In the genomic region with DNA sequence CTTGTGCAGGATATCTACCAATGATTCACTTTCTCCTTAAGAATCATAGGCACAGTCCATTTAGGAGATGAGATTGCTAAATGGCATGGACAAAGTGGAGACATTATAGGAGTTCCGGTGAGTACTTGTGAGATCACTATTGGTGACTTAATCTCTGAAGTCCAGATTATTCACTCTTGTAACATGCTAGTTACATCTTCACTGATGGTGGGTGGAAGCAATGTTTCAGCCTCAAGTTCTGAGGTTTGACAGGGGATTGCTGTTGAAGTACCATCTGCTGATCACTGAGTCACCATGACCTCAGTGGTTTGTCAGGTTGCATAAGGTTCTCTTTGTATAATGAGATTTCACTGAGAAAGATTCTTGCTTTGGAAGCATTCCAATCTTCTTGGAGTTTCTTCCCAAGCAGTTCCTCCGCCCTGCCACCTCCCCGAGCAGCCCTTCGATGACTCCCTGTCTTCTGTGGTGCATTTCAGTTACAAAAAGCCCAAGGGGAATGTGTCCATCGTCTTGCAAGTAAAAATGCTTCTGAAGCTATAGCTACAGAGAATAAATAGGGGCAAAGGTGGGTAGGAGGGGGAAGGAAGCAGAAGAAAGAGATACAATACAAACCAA, we compare ENCODE assay signal across 8 cellular contexts.
DNase-seq lines count a peak whose midpoint lies in the region; ATAC-seq and TF ChIP-seq lines count a peak whose summit lies in the region.
"Not testable (repeated sequence)": the region's sequence is repeated elsewhere in the genome, so short reads cannot be mapped to it uniquely, and the experiment has no call there.

No MANE protein-coding gene starts in this region.

- not testable (repeated sequence) for DNase-seq in PC-3; activated T-cell treated with anti-CD3 and anti-CD28 coated beads, Interleukin-2, amount 50 U/mL, for 4 hours; body of pancreas; Right ventricle myocardium superior; lung (ENCODE audit: low spot score); smooth muscle cell (lab: John Stamatoyannopoulos, UW; ENCODE audit: unreplicated experiment)

- CTCF ChIA-PET in PC-3 (lab: Charles Lee), result not testable (repeated sequence)

- not testable (repeated sequence) for H3K9me2 ChIP-seq in PC-3 (replicated peaks; ENCODE audit: low read length)

- H3K27me3 Mint-ChIP-seq in activated T-cell treated with anti-CD3 and anti-CD28 coated beads, Interleukin-2, amount 50 U/mL, for 4 hours (ENCODE audit: low read depth), result not testable (repeated sequence)

- TF ChIP-seq CTCF in PC-3 (conservative IDR thresholded peaks at IDR 0.05; ENCODE audit: low read depth, low read length); body of pancreas (IDR thresholded peaks at IDR 0.05); lung (IDR thresholded peaks at IDR 0.05; ENCODE audit: control extremely low read depth, extremely low read depth); smooth muscle cell (IDR thresholded peaks at IDR 0.05; ENCODE audit: borderline replicate concordance, insufficient read depth, poor library complexity, severe bottlenecking): not testable (repeated sequence)

- not testable (repeated sequence) for H3K4me1 ChIP-seq in ACC112 (ENCODE audit: control insufficient read depth, insufficient read depth, low read length, unreplicated experiment); PC-3 (ENCODE audit: insufficient read depth, low read length); body of pancreas; lung (ENCODE audit: control insufficient read depth in 2 of 2, insufficient read depth in 2 of 2, low read length in 2 of 2); smooth muscle cell (ENCODE audit: low read depth)

- H3K79me2 ChIP-seq in ACC112 (ENCODE audit: control insufficient read depth, insufficient read depth, low read length, unreplicated experiment); PC-3 (ENCODE audit: low read length); smooth muscle cell (ENCODE audit: low read depth): not testable (repeated sequence)

- not testable (repeated sequence) for H3K36me3 ChIP-seq in ACC112 (ENCODE audit: insufficient read depth, low read length); PC-3 (ENCODE audit: low read depth, low read length); body of pancreas (replicated peaks in 1 of 2; ENCODE audit: insufficient read depth in 1 of 2, low read depth in 2 of 2); lung (ENCODE audit: control insufficient read depth in 2 of 2, insufficient read depth in 2 of 2, low read length in 2 of 2); smooth muscle cell (ENCODE audit: low read depth)

- not testable (repeated sequence) for H3K27me3 ChIP-seq in ACC112 (ENCODE audit: insufficient read depth, low read length); PC-3 (ENCODE audit: low read length); body of pancreas; lung (ENCODE audit: control insufficient read depth, insufficient read depth); smooth muscle cell (ENCODE audit: low read depth)

- 90 to 96% methylated on average over 5 of the region's 5 CpGs for WGBS in body of pancreas, 2 donors
- WGBS in lung, 2 donors, result 71 to 74% methylated on average over 5 of the region's 5 CpGs
- 24% methylated on average over 5 of the region's 5 CpGs for whole genome bisulfite sequencing in smooth muscle cell (ENCODE audit: low lambda C conversion rate)

- H4K20me1 ChIP-seq in PC-3 (ENCODE audit: low read length); smooth muscle cell (ENCODE audit: low read depth): not testable (repeated sequence)

- not testable (repeated sequence) for TF ChIP-seq POLR2A in body of pancreas (IDR thresholded peaks at IDR 0.05)

- H3K4me1 Mint-ChIP-seq in activated T-cell treated with anti-CD3 and anti-CD28 coated beads, Interleukin-2, amount 50 U/mL, for 4 hours (ENCODE audit: low read depth), result not testable (repeated sequence)

- H3K9me3 Mint-ChIP-seq in activated T-cell treated with anti-CD3 and anti-CD28 coated beads, Interleukin-2, amount 50 U/mL, for 4 hours, result not testable (repeated sequence)

- not testable (repeated sequence) for H3K9ac ChIP-seq in PC-3 (ENCODE audit: low read length); smooth muscle cell (ENCODE audit: low read depth)

- not testable (repeated sequence) for H3K4me3 ChIP-seq in ACC112 (ENCODE audit: low read depth, low read length); PC-3 (ENCODE audit: low read length); body of pancreas; lung; smooth muscle cell

- H2AFZ ChIP-seq in ACC112 (ENCODE audit: low read length, unreplicated experiment); PC-3 (ENCODE audit: low read length); smooth muscle cell (ENCODE audit: low read depth): not testable (repeated sequence)

- not testable (repeated sequence) for H3K9me3 ChIP-seq in PC-3 (ENCODE audit: low read length); body of pancreas; lung (ENCODE audit: control insufficient read depth in 2 of 2, insufficient read depth in 1 of 2, low read length in 1 of 2); smooth muscle cell (replicated peaks; ENCODE audit: low read depth)

- not testable (repeated sequence) for H3K4me2 ChIP-seq in PC-3 (ENCODE audit: low read length); smooth muscle cell

- ATAC-seq in PC-3, result peak; percentile 79
- peak; percentile 87 to 92 for ATAC-seq in activated CD4-positive, CD25-positive, alpha-beta regulatory T cell treated with anti-CD3 and anti-CD28 coated beads, Interleukin-2, amount 50 U/mL, for 24 hours
- ATAC-seq in activated T-cell treated with anti-CD3 and anti-CD28 coated beads, Interleukin-2, amount 50 U/mL, for 4 hours, result peak; percentile 88 to 89
- peak; percentile 56 for ATAC-seq in body of pancreas
- ATAC-seq in Right ventricle myocardium superior (ENCODE audit: poor library complexity), result peak; percentile 19
- peak; percentile 49 for ATAC-seq in lung (ENCODE audit: insufficient read depth, low FRiP score)

- not testable (repeated sequence) for BruUV-seq in PC-3 (replicated peaks; lab: Mats Ljungman, UMichigan)

- H3K36me3 Mint-ChIP-seq in activated T-cell treated with anti-CD3 and anti-CD28 coated beads, Interleukin-2, amount 50 U/mL, for 4 hours (ENCODE audit: insufficient read depth), result not testable (repeated sequence)

- H3K27ac ChIP-seq in ACC112 (ENCODE audit: low read depth, low read length) (peak overlapping the region; percentile 68), PC-3 (ENCODE audit: low read length) (0 out of 2 replicates have a peak overlapping the region, but pooled peaks have one; percentile 47), smooth muscle cell (ENCODE audit: low read depth) (peak overlapping the region; percentile 70)
- not testable (repeated sequence) for H3K27ac ChIP-seq in body of pancreas; lung (ENCODE audit: low read depth in 1 of 2, low read length in 1 of 2)

- not testable (repeated sequence) for H3K4me3 Mint-ChIP-seq in activated T-cell treated with anti-CD3 and anti-CD28 coated beads, Interleukin-2, amount 50 U/mL, for 4 hours

- not testable (repeated sequence) for H3F3A ChIP-seq in PC-3 (ENCODE audit: low read length, unreplicated experiment); smooth muscle cell (ENCODE audit: low read depth)

- POLR2A ChIA-PET in PC-3 (lab: Charles Lee; ENCODE audit: unreplicated experiment), result not testable (repeated sequence)

- intact Hi-C loops in PC-3 (cut with micrococcal nuclease); body of pancreas (cut with DNase I); Right ventricle myocardium superior (cut with DNase I): not testable (repeated sequence)

Comparison
In these comparisons a context has a peak if more than half of its experiments do, and no peak if none do; other contexts are left out.
1. ATAC-seq: peak in every context shown above with its lines; median percentile 90 in activated CD4-positive, CD25-positive, alpha-beta regulatory T cell treated with anti-CD3 and anti-CD28 coated beads, Interleukin-2, amount 50 U/mL, for 24 hours; 88 in activated T-cell treated with anti-CD3 and anti-CD28 coated beads, Interleukin-2, amount 50 U/mL, for 4 hours; 79 in PC-3; 56 in body of pancreas; 49 in lung; 19 in Right ventricle myocardium superior.